8 cellular contexts compared by ENCODE assay signal in the genomic region with DNA sequence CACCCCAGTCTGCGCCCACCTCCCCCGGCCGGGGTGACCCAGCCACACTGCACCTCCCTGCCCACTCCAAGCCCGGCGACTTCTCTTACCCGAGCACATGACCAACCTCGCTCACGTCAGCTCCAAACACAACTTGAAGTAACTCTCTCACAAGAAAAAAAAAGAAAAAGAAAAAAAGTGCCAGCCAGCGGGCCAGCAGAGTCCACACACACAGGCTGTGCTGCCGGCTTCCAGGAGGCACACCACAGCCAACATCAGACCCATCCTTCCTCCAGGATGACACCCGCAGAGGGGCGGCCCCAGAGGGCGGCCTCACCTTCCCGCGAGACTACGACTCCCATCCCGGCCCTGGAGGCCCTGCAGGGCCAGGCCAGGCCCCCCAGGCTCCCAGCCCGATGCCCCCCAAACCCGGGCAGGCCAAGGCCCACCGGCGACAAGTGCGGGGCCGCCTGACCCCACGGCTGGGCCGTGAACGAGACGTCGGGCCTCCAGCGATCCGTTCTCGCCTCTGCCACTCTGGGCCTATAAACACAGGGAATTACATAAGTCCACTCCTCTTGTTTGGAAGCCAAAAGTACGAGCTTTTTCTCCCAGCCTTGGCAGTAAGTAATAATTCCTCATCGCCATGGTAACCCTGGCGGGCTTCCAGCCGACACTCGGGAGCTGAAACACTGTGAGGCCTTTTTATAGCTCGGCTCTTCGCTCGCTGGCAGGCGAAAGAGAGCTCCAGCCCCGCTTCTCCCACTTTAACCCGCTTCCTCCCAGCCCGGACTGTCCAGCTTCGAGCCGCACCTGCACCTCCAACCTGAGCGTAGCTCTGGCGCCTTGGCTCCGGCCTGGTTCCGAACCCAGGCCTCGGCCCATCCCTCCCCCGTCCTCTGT. TPM values are rescaled to one million over a fixed set of nuclear protein-coding genes. Genes with fewer than 3 reads are reported as not detected.
DNase-seq lines count a peak whose midpoint lies in the region; ATAC-seq, FAIRE-seq and TF ChIP-seq lines count a peak whose summit lies in the region.

No MANE protein-coding gene starts in this region.

- H3K36me3 ChIP-seq in astrocyte (ENCODE audit: insufficient read depth, low read length) (peaks cover 5% of the 10 kb centered on the region), psoas muscle (ENCODE audit: insufficient read depth in 1 of 2, low read depth in 1 of 2) (no peaks in the 10 kb centered on the region)

- peak overlapping the region; percentile 97 for H3K27ac Mint-ChIP-seq in astrocyte (ENCODE audit: unreplicated experiment)

- WGBS in psoas muscle, 3 donors = 1 to 4% (median 3%) methylated on average over 49 to 51 of the region's 51 CpGs

- FAIRE-seq in astrocyte (lab: Jason Lieb, UNC) = peak; percentile 99

- in situ Hi-C loops in G401 (cut with HindIII; ENCODE audit: low sequenced_read_pairs) = no loop called here

- no peaks in the 10 kb centered on the region for H3K9me3 Mint-ChIP-seq in astrocyte (ENCODE audit: unreplicated experiment)

- H3K4me3 ChIP-seq in astrocyte (ENCODE audit: insufficient read depth, low read depth, low read length) = peak overlapping the region; percentile 61
- H3K4me3 ChIP-seq in psoas muscle = peak overlapping the region; percentile 79

- H3K27me3 Mint-ChIP-seq in astrocyte (ENCODE audit: low read depth, unreplicated experiment) = no peaks in the 10 kb centered on the region

- no peak for TF ChIP-seq CTCF in astrocyte (IDR thresholded peaks at IDR 0.05; ENCODE audit: insufficient read depth, low read depth, low read length)
- no peak for TF ChIP-seq CTCF in psoas muscle (IDR thresholded peaks at IDR 0.05)

- peak overlapping the region; percentile 98 for H3K27ac ChIP-seq in astrocyte (ENCODE audit: low read depth, low read length)
- H3K27ac ChIP-seq in psoas muscle = peak overlapping the region; percentile 97

- H3K9me3 ChIP-seq in astrocyte (ENCODE audit: insufficient read depth, low read depth, low read length) (no peaks in the 10 kb centered on the region), psoas muscle (no peaks in the 10 kb centered on the region)

- H3K27me3 ChIP-seq in astrocyte (ENCODE audit: insufficient read depth, low read length) = no peaks in the 10 kb centered on the region
- H3K27me3 ChIP-seq in psoas muscle (ENCODE audit: insufficient read depth in 3 of 3, low read length in 2 of 3) = no peaks in the 10 kb centered on the region

- H3K36me3 Mint-ChIP-seq in astrocyte (ENCODE audit: low read depth, unreplicated experiment) = peaks cover 10% of the 10 kb centered on the region

- peak overlapping the region; percentile 94 for H3K9ac ChIP-seq in astrocyte (ENCODE audit: low read length)

- peak overlapping the region; percentile 13 for H3K4me3 Mint-ChIP-seq in astrocyte (ENCODE audit: unreplicated experiment)

- H4K20me1 ChIP-seq in astrocyte (ENCODE audit: insufficient read depth, low read length) = peaks cover 79% of the 10 kb centered on the region

- H2AFZ ChIP-seq in astrocyte (ENCODE audit: low read depth, low read length) = no peak overlapping the region

- H3K4me2 ChIP-seq in astrocyte (ENCODE audit: low read length) = peak overlapping the region; percentile 90

- intact Hi-C loops in left cardiac atrium (cut with DNase I) (loop anchor here (5.0 to 10.0 kb wide), 2 partner anchors 47 to 249 kb away; partner anchors contain the start of gene NCOR2 (in 1 of the 2)), psoas muscle (cut with DNase I) (loop anchor here (5.0 to 10.0 kb wide), 4 partner anchors 49 to 234 kb away; partner anchors contain the start of gene NCOR2 (in 2 of the 2))

- H3K4me1 ChIP-seq in astrocyte (ENCODE audit: insufficient read depth, low read length) = peaks cover 79% of the 10 kb centered on the region
- peaks cover 77% of the 10 kb centered on the region for H3K4me1 ChIP-seq in psoas muscle

- peak; percentile 98 for DNase-seq in G401 (ENCODE audit: low spot score)
- peak; percentile 91 for DNase-seq in NCI-H2171 treated with DMSO at 0.1 percent for 48 hours (lab: John Stamatoyannopoulos, UW)
- peak; percentile 100 for DNase-seq in astrocyte (ENCODE audit: low read depth)
- DNase-seq in left cardiac atrium = peak; percentile 98
- DNase-seq in psoas muscle = peak; percentile 98 to 99
- DNase-seq in stimulated activated CD4-positive, alpha-beta T cell treated with anti-CD3 and anti-CD28 coated beads, Interleukin-4, amount 100 ng/mL, for 4 hours = no peak

- peaks cover 75% of the 10 kb centered on the region for H3K79me2 ChIP-seq in astrocyte (ENCODE audit: insufficient read depth, low read length)

- ATAC-seq in left cardiac atrium (peak; percentile 72 to 75), psoas muscle (peak; percentile 70 to 74 (median 71)), GM19455 (IDR thresholded peaks at IDR 0.05; ENCODE audit: unreplicated experiment) (no peak), HG03457 (IDR thresholded peaks at IDR 0.05; ENCODE audit: unreplicated experiment) (no peak)

- peaks cover 53% of the 10 kb centered on the region for H3K4me1 Mint-ChIP-seq in astrocyte (ENCODE audit: low read depth, unreplicated experiment)

RNA-seq across cellular contexts. Expression of gene NCOR2, which starts 49.1 kb away (rescaled TPM):
- total RNA-seq in G401 (2014; rRNA removed; shearing (Covaris generic)) = 17.3 and 19.0 TPM in 2 replicates
- 425 and 489 TPM in 2 replicates for total RNA-seq in astrocyte
- total RNA-seq in left cardiac atrium = 100 to 1,000 TPM; 117 to 154 TPM
- 100 to 1,000 TPM; 134 to 164 (median 146) TPM for total RNA-seq in psoas muscle
- 10 to 100 TPM; 44.1 to 62.2 (median 60.9) TPM for polyA plus RNA-seq in psoas muscle

Comparison
In these comparisons a context has a peak if more than half of its experiments do, and no peak if none do; other contexts are left out.
1. DNase-seq: peak in G401 (single experiment), NCI-H2171 treated with DMSO at 0.1 percent for 48 hours (single experiment), astrocyte (single experiment), left cardiac atrium (single experiment) and psoas muscle (2 of 2); none in stimulated activated CD4-positive, alpha-beta T cell treated with anti-CD3 and anti-CD28 coated beads, Interleukin-4, amount 100 ng/mL, for 4 hours (0 of 2).
2. ATAC-seq: peak in left cardiac atrium (2 of 2) and psoas muscle (4 of 4); none in GM19455 (single experiment) and HG03457 (single experiment).